ENCODE assay signal across 15 cellular contexts in the genomic region with DNA sequence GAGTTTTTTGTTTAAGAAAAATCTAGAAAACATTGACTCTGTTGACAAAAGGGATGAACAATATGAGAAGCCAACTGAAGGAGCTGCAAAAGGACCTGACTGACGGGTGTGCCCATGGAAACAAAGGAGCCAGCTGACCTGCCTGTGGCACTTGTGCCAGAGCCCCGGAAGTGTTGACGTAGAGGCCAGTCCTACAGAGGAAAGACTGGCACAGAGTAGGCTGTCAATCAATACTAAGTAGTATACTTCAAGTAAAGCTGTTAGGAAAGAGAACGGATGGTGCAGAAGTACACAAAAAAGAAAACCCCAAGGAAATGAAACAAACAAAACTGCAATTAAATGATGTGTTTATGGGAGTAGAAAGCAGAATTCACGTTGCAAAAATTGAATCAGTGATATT. TPM values are rescaled to one million over a fixed set of nuclear protein-coding genes. Genes with fewer than 3 reads are reported as not detected.
A peak's percentile ranks its signal among the peaks of the same experiment; 100 is the strongest.
DNase-seq lines count a peak whose midpoint lies in the region; ATAC-seq and TF ChIP-seq lines count a peak whose summit lies in the region.
"Had no signal": no experiment of that assay in that cellular context is flagged by ENCODE, and none has a peak within 500 bp of the region (broad histone marks: within the 10 kb centered on the region; RNA-seq: fewer than 3 reads in every experiment).

No MANE protein-coding gene starts in this region.

- no peak overlapping the region for H3K27ac Mint-ChIP-seq in activated CD8-positive, alpha-beta memory T cell treated with anti-CD3 and anti-CD28 coated beads, Interleukin-2, amount 10 ng/mL, durations not matched to agents 7 days and 5 days
- H3K27ac Mint-ChIP-seq: activated CD4-positive, alpha-beta memory T cell treated with anti-CD3 and anti-CD28 coated beads for 36 hours; CD8-positive, alpha-beta T cell; T-helper 17 cell had no signal

- 0 out of 2 replicates have a peak, but pooled peaks cover 2% of the 10 kb centered on the region for H3K4me1 ChIP-seq in HEK293 (ENCODE audit: control insufficient read depth, insufficient read depth, low read length)
- H3K4me1 ChIP-seq in lower lobe of right lung: no peaks in the 10 kb centered on the region
- H3K4me1 ChIP-seq: prostate gland had no signal

- intact Hi-C loops in lower lobe of right lung (cut with DNase I): loop anchor here (10.0 kb wide), 1 partner anchor 155 kb away; no protein-coding TSS in a partner anchor

- no peaks in the 10 kb centered on the region for H3K36me3 Mint-ChIP-seq in activated CD8-positive, alpha-beta memory T cell treated with anti-CD3 and anti-CD28 coated beads, Interleukin-2, amount 10 ng/mL, durations not matched to agents 7 days and 5 days
- H3K36me3 Mint-ChIP-seq: activated CD4-positive, alpha-beta memory T cell treated with anti-CD3 and anti-CD28 coated beads for 36 hours; CD8-positive, alpha-beta T cell had no signal

- H3K4me3 ChIP-seq in HEK293 (ENCODE audit: low read depth, low read length) (no peak overlapping the region), lower lobe of right lung (no peak overlapping the region)
- H3K4me3 ChIP-seq: prostate gland had no signal

- H3K9me3 ChIP-seq in HEK293 (ENCODE audit: control insufficient read depth, insufficient read depth, low read depth, low read length): no peaks in the 10 kb centered on the region
- H3K9me3 ChIP-seq in lower lobe of right lung: no peaks in the 10 kb centered on the region
- H3K9me3 ChIP-seq: prostate gland had no signal

- H3K27me3 Mint-ChIP-seq in activated CD8-positive, alpha-beta memory T cell treated with anti-CD3 and anti-CD28 coated beads, Interleukin-2, amount 10 ng/mL, durations not matched to agents 7 days and 5 days: peaks cover 40% of the 10 kb centered on the region

- no peak overlapping the region for H3K27ac ChIP-seq in HEK293 (ENCODE audit: extremely low read depth, low read depth, low read length)
- H3K27ac ChIP-seq in lower lobe of right lung: no peak overlapping the region
- H3K27ac ChIP-seq: prostate gland had no signal

- peak; percentile 43 for DNase-seq in COLO829 (ENCODE audit: low spot score)
- peak; percentile 1 for DNase-seq in NCI-H774 (lab: John Stamatoyannopoulos, UW)
- DNase-seq in lower lobe of right lung: peak; percentile 81
- DNase-seq in AML-193 (lab: John Stamatoyannopoulos, UW): no peak
- DNase-seq in activated CD8-positive, alpha-beta memory T cell treated with anti-CD3 and anti-CD28 coated beads, Interleukin-2, amount 10 ng/mL, durations not matched to agents 7 days and 5 days: no peak
- DNase-seq in effector CD4-positive, alpha-beta T cell: no peak
- DNase-seq in erythroblast (lab: John Stamatoyannopoulos, UW): no peak
- DNase-seq: activated CD4-positive, alpha-beta memory T cell treated with anti-CD3 and anti-CD28 coated beads for 36 hours; activated gamma-delta T cell treated with Interleukin-2 at 50 U/mL for 16 hours; CD8-positive, alpha-beta T cell; KG1; stimulated activated CD4-positive, alpha-beta T cell treated with anti-CD3 and anti-CD28 coated beads, Interleukin-4, amount 100 ng/mL, for 24 hours; T-helper 17 cell had no signal

- CTCF ChIA-PET in HEK293 (lab: Yijun Ruan, JAX): interaction anchor here (0.7 to 4.5 kb wide), 4 partner anchors 18 to 194 kb away, joined by 3 to 99 read pairs (median 4); no protein-coding TSS in a partner anchor
- CTCF ChIA-PET in activated CD8-positive, alpha-beta memory T cell treated with anti-CD3 and anti-CD28 coated beads, Interleukin-2, amount 10 ng/mL, durations not matched to agents 7 days and 5 days (lab: Charles Lee): interaction anchor here (1.1 to 6.6 kb wide), 4 partner anchors 19 to 544 kb away, joined by 3 to 65 read pairs (median 9); a partner anchor contains a TSS

- no peak for TF ChIP-seq CTCF in HEK293 (tag by site-specific recombination; IDR thresholded peaks at IDR 0.05)
- TF ChIP-seq CTCF in lower lobe of right lung (IDR thresholded peaks at IDR 0.05): no peak

- POLR2A ChIA-PET in HEK293 (lab: Yijun Ruan, JAX): no interaction called here

- no peaks in the 10 kb centered on the region for H3K36me3 ChIP-seq in HEK293 (ENCODE audit: control insufficient read depth in 2 of 2, insufficient read depth in 1 of 2, low read length in 2 of 2)
- H3K36me3 ChIP-seq in lower lobe of right lung: no peaks in the 10 kb centered on the region
- H3K36me3 ChIP-seq: prostate gland had no signal

- ATAC-seq in lower lobe of right lung: peak; percentile 93 to 98
- ATAC-seq in activated CD8-positive, alpha-beta memory T cell treated with anti-CD3 and anti-CD28 coated beads, Interleukin-2, amount 10 ng/mL, durations not matched to agents 7 days and 5 days: no peak
- ATAC-seq: CD8-positive, alpha-beta T cell; T-helper 17 cell had no signal

- H3K4me3 Mint-ChIP-seq in activated CD8-positive, alpha-beta memory T cell treated with anti-CD3 and anti-CD28 coated beads, Interleukin-2, amount 10 ng/mL, durations not matched to agents 7 days and 5 days: no peak overlapping the region
- H3K4me3 Mint-ChIP-seq: activated CD4-positive, alpha-beta memory T cell treated with anti-CD3 and anti-CD28 coated beads for 36 hours; CD8-positive, alpha-beta T cell; T-helper 17 cell had no signal

- H3K9me3 Mint-ChIP-seq in activated CD8-positive, alpha-beta memory T cell treated with anti-CD3 and anti-CD28 coated beads, Interleukin-2, amount 10 ng/mL, durations not matched to agents 7 days and 5 days (ENCODE audit: low read depth): no peaks in the 10 kb centered on the region
- H3K9me3 Mint-ChIP-seq: activated CD4-positive, alpha-beta memory T cell treated with anti-CD3 and anti-CD28 coated beads for 36 hours; CD8-positive, alpha-beta T cell had no signal

- no peak for TF ChIP-seq POLR2A in erythroblast (IDR thresholded peaks at IDR 0.05; ENCODE audit: low read length)

- H3K27me3 ChIP-seq in lower lobe of right lung (ENCODE audit: low read depth): peaks cover 13% of the 10 kb centered on the region

- peaks cover 5% of the 10 kb centered on the region for H3K4me1 Mint-ChIP-seq in activated CD8-positive, alpha-beta memory T cell treated with anti-CD3 and anti-CD28 coated beads, Interleukin-2, amount 10 ng/mL, durations not matched to agents 7 days and 5 days

TF ChIP-seq in HEK293, 187 proteins besides CTCF, POLR2A, EP300 and RAD21:
- TF ChIP-seq GLIS1 (tag by site-specific recombination; IDR thresholded peaks at IDR 0.05): no peak
- no peak for TF ChIP-seq REPIN1 (tag by site-specific recombination; IDR thresholded peaks at IDR 0.05; ENCODE audit: low read depth)
- TF ChIP-seq ZNF335 (tag by site-specific recombination; conservative IDR thresholded peaks at IDR 0.05): peak; percentile 56
- TF ChIP-seq ZNF112 (tag by site-specific recombination; IDR thresholded peaks at IDR 0.05): no peak

RNA-seq across cellular contexts. Expression of a gene that starts 19.0 kb away (rescaled TPM):
- 65.1 TPM for total RNA-seq in lower lobe of right lung
- total RNA-seq in activated CD8-positive, alpha-beta memory T cell treated with anti-CD3 and anti-CD28 coated beads, Interleukin-2, amount 10 ng/mL, durations not matched to agents 7 days and 5 days: 10 to 100 TPM; 55.1 to 55.4 TPM

Comparison
In these comparisons a context has a peak if more than half of its experiments do, and no peak if none do; other contexts are left out.
1. DNase-seq: peak in COLO829 (single experiment), NCI-H774 (single experiment) and lower lobe of right lung (single experiment); none in AML-193 (0 of 2), activated CD8-positive, alpha-beta memory T cell treated with anti-CD3 and anti-CD28 coated beads, Interleukin-2, amount 10 ng/mL, durations not matched to agents 7 days and 5 days (single experiment), effector CD4-positive, alpha-beta T cell (single experiment) and erythroblast (0 of 2).